In genomic region chr1:29708818-29709710, GRCh38 we compare ENCODE assay signal across 9 cellular contexts.
DNase-seq lines count a peak whose midpoint lies in the region; ATAC-seq and TF ChIP-seq lines count a peak whose summit lies in the region.
"Had no signal": no experiment of that assay in that cellular context is flagged by ENCODE, and none has a peak within 500 bp of the region (broad histone marks: within the 10 kb centered on the region; RNA-seq: fewer than 3 reads in every experiment).

No MANE protein-coding gene starts in this region.

- TF ChIP-seq CTCF in astrocyte of the spinal cord (IDR thresholded peaks at IDR 0.05; ENCODE audit: low read depth, low read length) (no peak), prostate gland (IDR thresholded peaks at IDR 0.05) (no peak)

- peaks cover 0 to 7% (median 0%) of the 10 kb centered on the region in 11 donors for H3K9me3 Mint-ChIP-seq in naive thymus-derived CD4-positive, alpha-beta T cell

- peak overlapping the region in 1 of 9 donors; percentile 90 for H3K27ac Mint-ChIP-seq in naive thymus-derived CD4-positive, alpha-beta T cell

- peaks cover 0 to 59% (median 0%) of the 10 kb centered on the region in 7 donors for H3K4me1 Mint-ChIP-seq in naive thymus-derived CD4-positive, alpha-beta T cell

- H3K27me3 Mint-ChIP-seq in naive thymus-derived CD4-positive, alpha-beta T cell = peaks cover 16 to 55% (median 50%) of the 10 kb centered on the region in 5 donors

- H3K36me3 ChIP-seq in prostate gland (no peaks in the 10 kb centered on the region), Karpas-422 (ENCODE audit: insufficient read depth, low read length) (no peaks in the 10 kb centered on the region)
- H3K36me3 ChIP-seq in naive thymus-derived CD4-positive, alpha-beta T cell (ENCODE audit: control insufficient read depth in 2 of 3, insufficient read depth in 3 of 3, low read length in 3 of 3) = no peaks in the 10 kb centered on the region
- H3K36me3 ChIP-seq: pancreas had no signal

- H2AFZ ChIP-seq in Karpas-422 (ENCODE audit: low read length) = no peak overlapping the region

- no peaks in the 10 kb centered on the region for H3K79me2 ChIP-seq in Karpas-422 (ENCODE audit: low read length)

- no peak for TF ChIP-seq POLR2A in prostate gland (IDR thresholded peaks at IDR 0.05)

- CTCF ChIA-PET in naive thymus-derived CD4-positive, alpha-beta T cell (lab: Charles Lee) = no interaction called here

- peak overlapping the region in 1 of 10 donors; percentile 54 for H3K4me3 Mint-ChIP-seq in naive thymus-derived CD4-positive, alpha-beta T cell

- H3K4me1 ChIP-seq in prostate gland (replicated peaks) (no peaks in the 10 kb centered on the region), Karpas-422 (ENCODE audit: low read length) (no peaks in the 10 kb centered on the region)
- H3K4me1 ChIP-seq in naive thymus-derived CD4-positive, alpha-beta T cell (ENCODE audit: control insufficient read depth in 2 of 2, insufficient read depth in 2 of 2, low read length in 2 of 2) = no peaks in the 10 kb centered on the region
- H3K4me1 ChIP-seq: pancreas had no signal

- H3K36me3 Mint-ChIP-seq in naive thymus-derived CD4-positive, alpha-beta T cell = no peaks in the 10 kb centered on the region

- H3K27ac ChIP-seq in prostate gland = peak overlapping the region; percentile 26 to 42
- H3K27ac ChIP-seq in Karpas-422 (ENCODE audit: low read length) = no peak overlapping the region
- H3K27ac ChIP-seq in naive thymus-derived CD4-positive, alpha-beta T cell (ENCODE audit: low read depth, low read length) = no peak overlapping the region
- H3K27ac ChIP-seq: pancreas had no signal

- peaks cover 3% of the 10 kb centered on the region for H3K27me3 ChIP-seq in prostate gland (replicated peaks; ENCODE audit: insufficient read depth)
- H3K27me3 ChIP-seq in Karpas-422 (ENCODE audit: low read length) = no peaks in the 10 kb centered on the region
- H3K27me3 ChIP-seq in naive thymus-derived CD4-positive, alpha-beta T cell (ENCODE audit: control insufficient read depth in 2 of 2, insufficient read depth in 2 of 2, low read length in 2 of 2) = no peaks in the 10 kb centered on the region
- H3K27me3 ChIP-seq: pancreas had no signal

- H3K4me3 ChIP-seq in astrocyte of the spinal cord (ENCODE audit: low read depth, low read length) (no peak overlapping the region), prostate gland (no peak overlapping the region), Karpas-422 (ENCODE audit: low read length) (no peak overlapping the region)
- no peak overlapping the region for H3K4me3 ChIP-seq in naive thymus-derived CD4-positive, alpha-beta T cell (ENCODE audit: low read length)
- H3K4me3 ChIP-seq: pancreas had no signal

- in situ Hi-C loops in astrocyte of the spinal cord (cut with HindIII; ENCODE audit: low sequenced_read_pairs) = loop anchor here (25.0 kb wide), 1 partner anchor 472 kb away; the partner anchor contains the start of genes MECR and PTPRU

- no peak overlapping the region for H3K9ac ChIP-seq in Karpas-422 (ENCODE audit: low read length)

- H3K4me2 ChIP-seq in Karpas-422 (ENCODE audit: low read depth, low read length, poor library complexity, severe bottlenecking) = no peak overlapping the region

- POLR2A ChIA-PET in naive thymus-derived CD4-positive, alpha-beta T cell (lab: Charles Lee) = no interaction called here

- no peak for ATAC-seq in naive thymus-derived CD4-positive, alpha-beta T cell

- H4K20me1 ChIP-seq in Karpas-422 (ENCODE audit: insufficient read depth, low read depth, low read length) = no peaks in the 10 kb centered on the region

- no peaks in the 10 kb centered on the region for H3K9me2 ChIP-seq in Karpas-422 (replicated peaks; ENCODE audit: insufficient read depth, low read length)

- intact Hi-C loops in prostate gland (cut with DNase I) = no loop called here
- intact Hi-C loops in naive thymus-derived CD4-positive, alpha-beta T cell (cut with micrococcal nuclease) = loop anchor here in 1 of 2 donors (2.0 to 10.0 kb wide), 2 partner anchors 140 to 474 kb away; partner anchors contain the start of genes MECR and PTPRU

- peak; percentile 51 for DNase-seq in GM04504 (ENCODE audit: low read depth)
- peak; percentile 64 for DNase-seq in NCI-H2081 treated with DMSO at 0.1 percent for 48 hours (lab: John Stamatoyannopoulos, UW)
- DNase-seq in astrocyte of the spinal cord (ENCODE audit: low read depth, low spot score) = peak; percentile 94
- peak; percentile 20 for DNase-seq in prostate gland (ENCODE audit: low spot score)
- DNase-seq in foreskin melanocyte = no peak
- no peak for DNase-seq in Karpas-422
- no peak for DNase-seq in naive thymus-derived CD4-positive, alpha-beta T cell
- no peak for DNase-seq in activated CD4-positive, CD25-positive, alpha-beta regulatory T cell (lab: John Stamatoyannopoulos, UW)

- H3K9me3 ChIP-seq in prostate gland (no peaks in the 10 kb centered on the region), Karpas-422 (ENCODE audit: low read length) (no peaks in the 10 kb centered on the region)
- H3K9me3 ChIP-seq in naive thymus-derived CD4-positive, alpha-beta T cell (ENCODE audit: control insufficient read depth in 2 of 3, low read length in 3 of 3) = no peaks in the 10 kb centered on the region
- H3K9me3 ChIP-seq: pancreas had no signal

- 22% methylated on average over 12 of the region's 12 CpGs for WGBS in prostate gland

Comparison
In these comparisons a context has a peak if more than half of its experiments do, and no peak if none do; other contexts are left out.
1. DNase-seq: peak in GM04504 (single experiment), NCI-H2081 treated with DMSO at 0.1 percent for 48 hours (single experiment), astrocyte of the spinal cord (single experiment) and prostate gland (single experiment); none in foreskin melanocyte (single experiment), Karpas-422 (single experiment), naive thymus-derived CD4-positive, alpha-beta T cell (0 of 9) and activated CD4-positive, CD25-positive, alpha-beta regulatory T cell (0 of 4).
2. H3K27ac ChIP-seq: peak in prostate gland (2 of 2); none in Karpas-422 (single experiment) and naive thymus-derived CD4-positive, alpha-beta T cell (single experiment).